28 cellular contexts compared by ENCODE assay signal in the genomic region with DNA sequence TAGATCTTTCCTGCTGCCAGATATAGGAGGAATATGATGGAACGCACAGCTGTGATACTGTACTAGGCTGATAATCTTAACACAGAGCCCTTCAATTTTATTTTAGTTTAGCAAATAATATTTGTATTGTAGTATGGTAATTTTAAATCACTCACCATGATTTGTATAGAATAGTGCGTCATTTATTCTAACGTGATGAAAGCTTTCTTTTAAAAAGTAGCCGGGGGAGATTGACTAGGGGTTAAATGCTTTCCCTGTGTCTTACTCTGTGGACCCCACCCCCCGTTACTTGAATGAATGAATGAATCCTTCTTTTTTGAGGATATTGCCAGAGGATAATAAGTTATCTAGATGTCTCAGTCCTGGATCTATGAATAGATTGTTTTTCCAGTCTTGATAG.
"Had no signal": no experiment of that assay in that cellular context is flagged by ENCODE, and none has a peak within 500 bp of the region (broad histone marks: within the 10 kb centered on the region; RNA-seq: fewer than 3 reads in every experiment).

No MANE protein-coding gene starts in this region.

- H3K4me1 ChIP-seq: ascending aorta, breast epithelium, colonic mucosa had no signal

- H3K4me3 Mint-ChIP-seq: activated CD4-positive, alpha-beta memory T cell treated with anti-CD3 and anti-CD28 coated beads, Interleukin-2, amount 10 ng/mL, durations not matched to agents 7 days and 5 days; activated CD4-positive, alpha-beta T cell treated with anti-CD3 and anti-CD28 coated beads, Interleukin-2, amount 10 ng/mL, durations not matched to agents 7 days and 5 days; activated naive CD4-positive, alpha-beta T cell treated with anti-CD3 and anti-CD28 coated beads, Interleukin-2, amount 10 ng/mL, durations not matched to agents 7 days and 5 days; activated naive CD8-positive, alpha-beta T cell treated with anti-CD3 and anti-CD28 coated beads, Interleukin-2, amount 10 ng/mL, durations not matched to agents 7 days and 5 days; activated T-cell treated with anti-CD3 and anti-CD28 coated beads, Interleukin-2, amount 50 U/mL, for 24 hours; activated T-cell treated with anti-CD3 and anti-CD28 coated beads, Interleukin-2, amount 50 U/mL, for 72 hours; brain; T-helper 17 cell had no signal

- H3K36me3 Mint-ChIP-seq: activated naive CD4-positive, alpha-beta T cell treated with anti-CD3 and anti-CD28 coated beads, Interleukin-2, amount 10 ng/mL, durations not matched to agents 7 days and 5 days; activated naive CD4-positive, alpha-beta T cell treated with anti-CD3 and anti-CD28 coated beads, Interleukin-2, amount 50 U/mL, for 72 hours; activated naive CD8-positive, alpha-beta T cell treated with anti-CD3 and anti-CD28 coated beads, Interleukin-2, amount 10 ng/mL, durations not matched to agents 7 days and 5 days had no signal

- H3K9me3 Mint-ChIP-seq: activated CD4-positive, alpha-beta memory T cell treated with anti-CD3 and anti-CD28 coated beads, Interleukin-2, amount 10 ng/mL, durations not matched to agents 7 days and 5 days; activated CD4-positive, alpha-beta T cell treated with anti-CD3 and anti-CD28 coated beads, Interleukin-2, amount 10 ng/mL, durations not matched to agents 7 days and 5 days; activated naive CD4-positive, alpha-beta T cell treated with anti-CD3 and anti-CD28 coated beads, Interleukin-2, amount 10 ng/mL, durations not matched to agents 7 days and 5 days; activated naive CD4-positive, alpha-beta T cell treated with anti-CD3 and anti-CD28 coated beads, Interleukin-2, amount 50 U/mL, for 72 hours; activated naive CD8-positive, alpha-beta T cell treated with anti-CD3 and anti-CD28 coated beads, Interleukin-2, amount 10 ng/mL, durations not matched to agents 7 days and 5 days; activated T-cell treated with anti-CD3 and anti-CD28 coated beads, Interleukin-2, amount 50 U/mL, for 24 hours; activated T-cell treated with anti-CD3 and anti-CD28 coated beads, Interleukin-2, amount 50 U/mL, for 72 hours had no signal

- H3K27me3 ChIP-seq: ascending aorta, breast epithelium, cardiac muscle cell, colonic mucosa had no signal

- H3K36me3 ChIP-seq: ascending aorta, breast epithelium, cardiac muscle cell, colonic mucosa, gastroesophageal sphincter had no signal

- DNase-seq: activated CD4-positive, alpha-beta memory T cell treated with anti-CD3 and anti-CD28 coated beads, Interleukin-2, amount 10 ng/mL, durations not matched to agents 7 days and 5 days; activated CD4-positive, alpha-beta T cell treated with anti-CD3 and anti-CD28 coated beads for 1 hour; activated CD4-positive, alpha-beta T cell treated with anti-CD3 and anti-CD28 coated beads for 4 hours; activated CD4-positive, alpha-beta T cell treated with anti-CD3 and anti-CD28 coated beads, Interleukin-2, amount 10 ng/mL, durations not matched to agents 7 days and 5 days; activated CD4-positive, alpha-beta T cell treated with anti-CD3 and anti-CD28 coated beads, Interleukin-2, amount 50 U/mL, for 4 hours; activated CD8-positive, alpha-beta memory T cell treated with anti-CD3 and anti-CD28 coated beads, Interleukin-2, amount 50 U/mL, for 48 hours; activated gamma-delta T cell; activated naive CD4-positive, alpha-beta T cell; activated naive CD4-positive, alpha-beta T cell treated with anti-CD3 and anti-CD28 coated beads, Interleukin-2, amount 10 ng/mL, durations not matched to agents 7 days and 5 days; activated naive CD8-positive, alpha-beta T cell treated with anti-CD3 and anti-CD28 coated beads, Interleukin-2, amount 10 ng/mL, durations not matched to agents 7 days and 5 days; activated T-cell treated with anti-CD3 and anti-CD28 coated beads for 4 hours; activated T-cell treated with anti-CD3 and anti-CD28 coated beads, Interleukin-2, amount 50 U/mL, for 24 hours; activated T-cell treated with anti-CD3 and anti-CD28 coated beads, Interleukin-2, amount 50 U/mL, for 72 hours; central memory CD4-positive, alpha-beta T cell; cerebellar nuclear complex; colonic mucosa; effector CD8-positive, alpha-beta T cell; foreskin fibroblast; head of caudate nucleus; SW 1271; T-helper 1 cell; T-helper 17 cell had no signal

- H3K4me3 ChIP-seq: ascending aorta, breast epithelium, cardiac muscle cell, colonic mucosa, gastroesophageal sphincter had no signal

- H3K27ac Mint-ChIP-seq: activated CD4-positive, alpha-beta memory T cell treated with anti-CD3 and anti-CD28 coated beads, Interleukin-2, amount 10 ng/mL, durations not matched to agents 7 days and 5 days; activated CD4-positive, alpha-beta T cell treated with anti-CD3 and anti-CD28 coated beads, Interleukin-2, amount 10 ng/mL, durations not matched to agents 7 days and 5 days; activated naive CD4-positive, alpha-beta T cell treated with anti-CD3 and anti-CD28 coated beads, Interleukin-2, amount 10 ng/mL, durations not matched to agents 7 days and 5 days; activated naive CD4-positive, alpha-beta T cell treated with anti-CD3 and anti-CD28 coated beads, Interleukin-2, amount 50 U/mL, for 72 hours; activated naive CD8-positive, alpha-beta T cell treated with anti-CD3 and anti-CD28 coated beads, Interleukin-2, amount 10 ng/mL, durations not matched to agents 7 days and 5 days; activated T-cell treated with anti-CD3 and anti-CD28 coated beads, Interleukin-2, amount 50 U/mL, for 24 hours; activated T-cell treated with anti-CD3 and anti-CD28 coated beads, Interleukin-2, amount 50 U/mL, for 72 hours; T-helper 17 cell had no signal

- H3K27me3 Mint-ChIP-seq: brain had no signal

- H3K4me1 Mint-ChIP-seq: activated CD4-positive, alpha-beta memory T cell treated with anti-CD3 and anti-CD28 coated beads, Interleukin-2, amount 10 ng/mL, durations not matched to agents 7 days and 5 days; activated CD4-positive, alpha-beta T cell treated with anti-CD3 and anti-CD28 coated beads, Interleukin-2, amount 10 ng/mL, durations not matched to agents 7 days and 5 days; activated naive CD4-positive, alpha-beta T cell treated with anti-CD3 and anti-CD28 coated beads, Interleukin-2, amount 10 ng/mL, durations not matched to agents 7 days and 5 days had no signal

- H3K27ac ChIP-seq: ascending aorta, breast epithelium, cardiac muscle cell, colonic mucosa, gastroesophageal sphincter had no signal

- H3K9me3 ChIP-seq: ascending aorta, breast epithelium, colonic mucosa, gastroesophageal sphincter had no signal
